In genomic region chr1:202397256-202397655, GRCh38 we compare ENCODE assay signal across 1 cellular context.
TF ChIP-seq lines count a peak whose summit lies in the region.

No MANE protein-coding gene starts in this region.

TF ChIP-seq in endothelial cell of umbilical vein, 7 proteins besides CTCF, POLR2A, EP300 and RAD21 (continued from another document):
- TF ChIP-seq MYC (IDR thresholded peaks at IDR 0.05; ENCODE audit: low read depth, low read length) (no peak), FOS (IDR thresholded peaks at IDR 0.05; ENCODE audit: borderline replicate concordance, insufficient read depth, low read length) (no peak)
